Comparison of ENCODE assay signal across 31 cellular contexts in genomic region chr1:59468828-59469428, GRCh38.
"Had no signal": no experiment of that assay in that cellular context is flagged by ENCODE, and none has a peak within 500 bp of the region (broad histone marks: within the 10 kb centered on the region; RNA-seq: fewer than 3 reads in every experiment).

No MANE protein-coding gene starts in this region.

- H3K27me3 ChIP-seq: adrenal gland, body of pancreas, esophagus muscularis mucosa, foreskin keratinocyte, gastrocnemius medialis had no signal

- FAIRE-seq: colon had no signal

- H3K9me3 ChIP-seq: adrenal gland, body of pancreas, gastrocnemius medialis had no signal

- H3K4me1 ChIP-seq: adrenal gland, body of pancreas, esophagus muscularis mucosa, foreskin keratinocyte had no signal

- ATAC-seq: activated CD4-positive, CD25-positive, alpha-beta regulatory T cell treated with anti-CD3 and anti-CD28 coated beads, Interleukin-2, amount 50 U/mL, for 24 hours; activated CD8-positive, alpha-beta T cell treated with anti-CD3 and anti-CD28 coated beads for 36 hours; activated naive CD8-positive, alpha-beta T cell treated with anti-CD3 and anti-CD28 coated beads, Interleukin-2, amount 50 U/mL, for 24 hours; body of pancreas; effector memory CD8-positive, alpha-beta T cell; foreskin keratinocyte; gastrocnemius medialis; T-helper 17 cell had no signal

- H3K27ac ChIP-seq: adrenal gland, body of pancreas, esophagus muscularis mucosa, foreskin keratinocyte, gastrocnemius medialis, WERI-Rb-1 had no signal

- DNase-seq: activated B cell treated with CpG ODN at 0.5 μM for 24 hours; activated CD4-positive, alpha-beta T cell treated with anti-CD3 and anti-CD28 coated beads for 48 hours; activated CD4-positive, alpha-beta T cell treated with anti-CD3 and anti-CD28 coated beads, Interleukin-2, amount 50 U/mL, for 1 hour; activated CD4-positive, alpha-beta T cell treated with anti-CD3 and anti-CD28 coated beads, Interleukin-2, amount 50 U/mL, for 48 hours; activated CD8-positive, alpha-beta memory T cell treated with anti-CD3 and anti-CD28 coated beads for 24 hours; activated CD8-positive, alpha-beta T cell treated with anti-CD3 and anti-CD28 coated beads for 36 hours; activated effector memory CD4-positive, alpha-beta T cell treated with anti-CD3 and anti-CD28 coated beads, Interleukin-2, amount 50 U/mL, for 16 hours; activated naive CD4-positive, alpha-beta T cell treated with anti-CD3 and anti-CD28 coated beads for 36 hours; activated naive CD8-positive, alpha-beta T cell treated with anti-CD3 and anti-CD28 coated beads for 36 hours; activated naive CD8-positive, alpha-beta T cell treated with anti-CD3 and anti-CD28 coated beads, Interleukin-2, amount 50 U/mL, for 24 hours; activated T-cell treated with anti-CD3 and anti-CD28 coated beads, Interleukin-2, amount 50 U/mL, for 1 hour; activated T-cell treated with anti-CD3 and anti-CD28 coated beads, Interleukin-2, amount 50 U/mL, for 48 hours; adrenal gland; amygdala; aorta; body of pancreas; caudate nucleus; cortex of kidney; dermis blood vessel endothelial cell; effector CD4-positive, alpha-beta T cell; effector memory CD8-positive, alpha-beta T cell; erythroblast; foreskin keratinocyte; gastrocnemius medialis; T-helper 1 cell; T-helper 17 cell; T1000; WERI-Rb-1 had no signal

- H3K36me3 ChIP-seq: adrenal gland, esophagus muscularis mucosa, gastrocnemius medialis had no signal

- H3K4me3 ChIP-seq: adrenal gland, body of pancreas, esophagus muscularis mucosa, gastrocnemius medialis had no signal
